Comparison of ENCODE assay signal across 8 cellular contexts in genomic region chr9:131394464-131395026, GRCh38. TPM values are rescaled to one million over a fixed set of nuclear protein-coding genes. Genes with fewer than 3 reads are reported as not detected.
DNase-seq lines count a peak whose midpoint lies in the region; ATAC-seq and TF ChIP-seq lines count a peak whose summit lies in the region.

No MANE protein-coding gene starts in this region.

- no peak overlapping the region for H4K8ac ChIP-seq in H9 (replicated peaks; ENCODE audit: insufficient read length, low read depth, low read length)

- no peak overlapping the region for H2BK15ac ChIP-seq in H9 (ENCODE audit: low read depth, low read length)

- no peaks in the 10 kb centered on the region; a peak in 1 of 5 replicates for H3K9me3 Mint-ChIP-seq in H9

- no peaks in the 10 kb centered on the region for H3K9me3 ChIP-seq in H9 (ENCODE audit: control insufficient read depth, low read depth, low read length)
- H3K9me3 ChIP-seq in neutrophil = no peaks in the 10 kb centered on the region

- no peaks in the 10 kb centered on the region for H3K79me1 ChIP-seq in H9 (ENCODE audit: insufficient read depth, low read depth, low read length, poor library complexity, severe bottlenecking)

- no peaks in the 10 kb centered on the region; the same call in 1 of the 2 replicates for H3K27me3 ChIP-seq in H9 (ENCODE audit: insufficient read depth, low read length)
- H3K27me3 ChIP-seq in neutrophil = no peaks in the 10 kb centered on the region

- H2BK20ac ChIP-seq in H9 (ENCODE audit: low read depth, low read length, poor library complexity, severe bottlenecking) = no peak overlapping the region

- no peaks in the 10 kb centered on the region for H3K27me3 Mint-ChIP-seq in H9 (ENCODE audit: low read depth)

- no peaks in the 10 kb centered on the region for H4K20me1 ChIP-seq in H9 (ENCODE audit: control insufficient read depth, insufficient read depth, insufficient read length)

- no peak overlapping the region for H2AK5ac ChIP-seq in H9 (ENCODE audit: insufficient read length, low read length)

- H2BK12ac ChIP-seq in H9 (ENCODE audit: insufficient read length, low read depth, low read length) = no peak overlapping the region

- peak overlapping the region; percentile 96 to 100 (median 97) for H3K27ac Mint-ChIP-seq in H9

- no peak overlapping the region for H2AFZ ChIP-seq in H9 (ENCODE audit: low read length)

- ATAC-seq in GM18861 (IDR thresholded peaks at IDR 0.05; ENCODE audit: unreplicated experiment) = no peak

- H3K4ac ChIP-seq in H9 (ENCODE audit: low read depth, low read length) = peak overlapping the region; percentile 31; the same call in 1 of the 2 replicates

- H3K4me3 ChIP-seq in fibroblast of villous mesenchyme (ENCODE audit: low read depth, low read length) = peak overlapping the region; percentile 74
- peak overlapping the region; percentile 60 to 68 for H3K4me3 ChIP-seq in neutrophil (ENCODE audit: low read depth in 1 of 2, low read length in 1 of 2)

- H3K27ac ChIP-seq in H9 (ENCODE audit: insufficient read length, low read depth, low read length) (no peak overlapping the region), neutrophil (peak overlapping the region; percentile 89)

- H2BK5ac ChIP-seq in H9 (ENCODE audit: insufficient read length, low read length) = no peak overlapping the region

- H3K14ac ChIP-seq in H9 (ENCODE audit: insufficient read depth, low read length) = peak overlapping the region; percentile 77; the same call in 1 of the 2 replicates

- H4K5ac ChIP-seq in H9 (ENCODE audit: insufficient read length, low read depth, low read length) = no peak overlapping the region

- peak; percentile 75 for DNase-seq in GM03348 (ENCODE audit: low spot score)
- no peak for DNase-seq in H9
- DNase-seq in NCI-H69 (lab: John Stamatoyannopoulos, UW) = peak; percentile 82
- peak; percentile 86 for DNase-seq in activated effector memory CD4-positive, alpha-beta T cell treated with anti-CD3 and anti-CD28 coated beads, Interleukin-2, amount 50 U/mL, for 16 hours
- DNase-seq in fibroblast of villous mesenchyme (ENCODE audit: low read depth) = peak; percentile 63
- DNase-seq in AML-193 (lab: John Stamatoyannopoulos, UW) = no peak

- no peak overlapping the region for H2BK120ac ChIP-seq in H9 (ENCODE audit: low read depth, low read length, poor library complexity, severe bottlenecking)

- peaks cover 18% of the 10 kb centered on the region for H3K4me1 ChIP-seq in H9 (ENCODE audit: insufficient read depth, low read length)
- peaks cover 49 to 54% of the 10 kb centered on the region in 2 experiments for H3K4me1 ChIP-seq in neutrophil (ENCODE audit: control insufficient read depth in 1 of 2, insufficient read depth in 1 of 2, low read depth in 1 of 2, low read length in 1 of 2)

- no peak overlapping the region for H3K23ac ChIP-seq in H9 (ENCODE audit: insufficient read length, low read depth, low read length)

- H3K79me2 ChIP-seq in H9 (ENCODE audit: insufficient read depth, low read length) = peaks cover 44% of the 10 kb centered on the region

- peaks cover 22% of the 10 kb centered on the region for H3K23me2 ChIP-seq in H9 (ENCODE audit: insufficient read length, low read depth, low read length, poor library complexity, severe bottlenecking)

- H3K18ac ChIP-seq in H9 (ENCODE audit: insufficient read length, low read depth, low read length) = no peak overlapping the region

- H3K36me3 Mint-ChIP-seq in H9 (ENCODE audit: insufficient read depth in 1 of 3, low read depth in 3 of 3) = peaks cover 14 to 28% (median 22%) of the 10 kb centered on the region in 3 experiments

- peak overlapping the region; percentile 88 to 98 for H3K4me3 Mint-ChIP-seq in H9

- peaks cover 46 to 61% of the 10 kb centered on the region in 2 experiments for H3K4me1 Mint-ChIP-seq in H9

- TF ChIP-seq CTCF in H9 (conservative IDR thresholded peaks at IDR 0.05) (no peak), fibroblast of villous mesenchyme (IDR thresholded peaks at IDR 0.05; ENCODE audit: insufficient read depth, low read depth, low read length) (no peak), neutrophil (IDR thresholded peaks at IDR 0.05) (no peak)

- no CpG with 5 or more reads among the region's 61 CpGs for WGBS in H9 (ENCODE audit: extremely low coverage, insufficient read length, low lambda C conversion rate)

- H3K9ac ChIP-seq in H9 (ENCODE audit: extremely low read depth, insufficient read length, low read length) = peak overlapping the region; percentile 86

- peak overlapping the region; percentile 97 for H3K4me2 ChIP-seq in H9 (ENCODE audit: insufficient read depth, insufficient read length, low read length)

- no peaks in the 10 kb centered on the region for H3K36me3 ChIP-seq in neutrophil

- no peak overlapping the region for H3T11ph ChIP-seq in H9 (ENCODE audit: low read length)

- no peak overlapping the region for H3K56ac ChIP-seq in H9 (ENCODE audit: insufficient read length, low read depth, low read length)

- no peak overlapping the region for H4K91ac ChIP-seq in H9 (ENCODE audit: insufficient read length, low read depth, low read length)

RNA-seq across cellular contexts. Expression of gene PRRC2B, which starts 0.7 kb away (rescaled TPM):
- total RNA-seq in H9 (2021) = 243 and 251 TPM in 2 replicates
- total RNA-seq in fibroblast of villous mesenchyme = 79.2 and 92.8 TPM in 2 replicates

Comparison
In these comparisons a context has a peak if more than half of its experiments do, and no peak if none do; other contexts are left out.
1. DNase-seq: peak in GM03348 (single experiment), NCI-H69 (single experiment), activated effector memory CD4-positive, alpha-beta T cell treated with anti-CD3 and anti-CD28 coated beads, Interleukin-2, amount 50 U/mL, for 16 hours (single experiment) and fibroblast of villous mesenchyme (single experiment); none in H9 (single experiment) and AML-193 (0 of 2).